ENCODE assay signal across 14 cellular contexts in the genomic region with DNA sequence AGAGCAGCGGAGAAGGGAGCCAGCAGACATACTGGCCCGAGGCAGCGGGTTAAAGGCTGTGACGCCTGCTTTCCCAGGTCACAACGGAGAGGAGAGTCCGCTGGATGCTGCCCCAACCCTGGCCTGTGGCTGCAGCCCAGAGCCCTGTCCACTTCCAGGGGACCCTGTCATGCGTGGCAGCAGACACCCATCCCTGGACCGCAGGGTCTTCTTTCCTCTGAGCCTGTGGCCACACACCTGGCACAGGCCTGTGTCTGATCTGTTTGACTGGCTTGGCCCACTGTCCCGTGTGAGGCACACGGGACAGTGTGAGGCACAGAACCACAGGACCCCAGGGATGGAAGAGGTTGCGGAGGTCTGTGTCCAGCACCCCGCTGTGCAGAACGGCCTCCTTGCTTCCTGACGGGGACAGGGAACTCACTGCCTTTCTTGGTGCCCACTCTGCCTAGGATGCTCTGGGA. TPM values are rescaled to one million over a fixed set of nuclear protein-coding genes. Genes with fewer than 3 reads are reported as not detected.
DNase-seq lines count a peak whose midpoint lies in the region; ATAC-seq and TF ChIP-seq lines count a peak whose summit lies in the region.
"Had no signal": no experiment of that assay in that cellular context is flagged by ENCODE, and none has a peak within 500 bp of the region (broad histone marks: within the 10 kb centered on the region; RNA-seq: fewer than 3 reads in every experiment).

No MANE protein-coding gene starts in this region.

- H3K14ac ChIP-seq in IMR-90 (replicated peaks; ENCODE audit: low read depth, low read length), result no peak overlapping the region

- dilution Hi-C loops in IMR-90 (cut with HindIII; ENCODE audit: low sequenced_read_pairs, unreplicated experiment), result no loop called here

- no peak overlapping the region for H3K56ac ChIP-seq in IMR-90 (ENCODE audit: extremely low read depth, insufficient read depth, low read length)

- ATAC-seq in IMR-90 (ENCODE audit: low read depth), result no peak
- ATAC-seq in esophagus mucosa, result no peak
- no peak for ATAC-seq in GM21576 (IDR thresholded peaks at IDR 0.05; ENCODE audit: unreplicated experiment)

- H3K4me3 Mint-ChIP-seq in endodermal cell, result no peak overlapping the region
- H3K4me3 Mint-ChIP-seq: B cell; CD14-positive monocyte; CD8-positive, alpha-beta T cell; HFFc6 had no signal

- H3K4me2 ChIP-seq in BLaER1 (peak overlapping the region; percentile 80), IMR-90 (ENCODE audit: low read depth, low read length) (no peak overlapping the region)

- no peak for DNase-seq in IMR-90
- peak; percentile 38 for DNase-seq in endodermal cell
- peak; percentile 53 for DNase-seq in sigmoid colon
- DNase-seq in NCI-H2227 treated with DMSO at 0.1 percent for 48 hours (lab: John Stamatoyannopoulos, UW), result no peak
- DNase-seq: CD8-positive, alpha-beta T cell; GF-D8; HCEC 1CT; HFFc6 had no signal

- H4K8ac ChIP-seq in IMR-90 (ENCODE audit: low read depth in 2 of 2, low read length in 2 of 2), result no peak overlapping the region

- H3K79me1 ChIP-seq in IMR-90 (ENCODE audit: low read depth in 1 of 2, low read length in 2 of 2), result no peaks in the 10 kb centered on the region

- H4K5ac ChIP-seq in IMR-90 (ENCODE audit: low read depth, low read length), result no peak overlapping the region

- no peak overlapping the region for H3K27ac ChIP-seq in BLaER1
- H3K27ac ChIP-seq in IMR-90 (ENCODE audit: insufficient read depth, low read length), result no peak overlapping the region
- no peak overlapping the region for H3K27ac ChIP-seq in endodermal cell (ENCODE audit: low read depth, low read length)
- H3K27ac ChIP-seq in sigmoid colon, result no peak overlapping the region

- H4K20me1 ChIP-seq in BLaER1 (peaks cover 4% of the 10 kb centered on the region; the same call in 1 of the 2 replicates), IMR-90 (ENCODE audit: insufficient read depth, low read length) (no peaks in the 10 kb centered on the region)

- peaks cover 64% of the 10 kb centered on the region for H3K4me1 ChIP-seq in BLaER1
- H3K4me1 ChIP-seq in IMR-90 (ENCODE audit: control insufficient read depth, insufficient read depth, low read length), result no peaks in the 10 kb centered on the region
- H3K4me1 ChIP-seq in endodermal cell (ENCODE audit: control insufficient read depth, insufficient read depth, low read length), result no peaks in the 10 kb centered on the region
- H3K4me1 ChIP-seq in sigmoid colon, result peaks cover 0 to 7% (median 7%) of the 10 kb centered on the region in 4 donors
- H3K4me1 ChIP-seq: Caco-2 had no signal

- in situ Hi-C loops in IMR-90 (cut with MboI; ENCODE audit: low sequenced_read_pairs), result loop anchor here (10.0 kb wide), 2 partner anchors 145 to 415 kb away; no protein-coding TSS in a partner anchor

- no peak for TF ChIP-seq RAD21 in IMR-90 (IDR thresholded peaks at IDR 0.05; ENCODE audit: low read length)

- H3K18ac ChIP-seq in IMR-90 (ENCODE audit: low read depth, low read length), result no peak overlapping the region

- no peaks in the 10 kb centered on the region for H3K9me3 Mint-ChIP-seq in endodermal cell
- H3K9me3 Mint-ChIP-seq: CD8-positive, alpha-beta T cell; HFFc6 had no signal

- H3K27ac Mint-ChIP-seq in endodermal cell, result no peak overlapping the region
- H3K27ac Mint-ChIP-seq: B cell; CD8-positive, alpha-beta T cell; HFFc6 had no signal

- BruUV-seq in IMR-90 (replicated peaks; lab: Mats Ljungman, UMichigan), result no TSS peak

- no peak overlapping the region for H3K23ac ChIP-seq in IMR-90 (ENCODE audit: low read depth, low read length)

- TF ChIP-seq CTCF in IMR-90 (conservative IDR thresholded peaks at IDR 0.05; ENCODE audit: low read depth, low read length), result no peak
- no peak for TF ChIP-seq CTCF in endodermal cell (conservative IDR thresholded peaks at IDR 0.05)
- TF ChIP-seq CTCF in sigmoid colon (IDR thresholded peaks at IDR 0.05), result no peak

- peaks cover 15% of the 10 kb centered on the region for H3K27me3 Mint-ChIP-seq in endodermal cell (ENCODE audit: insufficient read depth)

- no peak overlapping the region for H2AK5ac ChIP-seq in IMR-90 (ENCODE audit: low read depth, low read length)

- H4K91ac ChIP-seq in IMR-90 (ENCODE audit: insufficient read depth, low read depth, low read length), result no peak overlapping the region

- no peak overlapping the region for H2AK9ac ChIP-seq in IMR-90 (replicated peaks; ENCODE audit: low read depth, low read length, poor library complexity)

- no peak overlapping the region for H2BK15ac ChIP-seq in IMR-90 (ENCODE audit: low read depth, low read length)

- H3K27me3 ChIP-seq in BLaER1, result no peaks in the 10 kb centered on the region
- H3K27me3 ChIP-seq in IMR-90 (ENCODE audit: control insufficient read depth, insufficient read depth, low read length), result peaks cover 10% of the 10 kb centered on the region
- H3K27me3 ChIP-seq in endodermal cell (ENCODE audit: control insufficient read depth, insufficient read depth, low read length, poor library complexity, severe bottlenecking), result peaks cover 23% of the 10 kb centered on the region
- H3K27me3 ChIP-seq in sigmoid colon, result peaks cover 0 to 27% (median 0%) of the 10 kb centered on the region in 3 donors

- H2BK5ac ChIP-seq in IMR-90 (ENCODE audit: low read depth, low read length, poor library complexity, severe bottlenecking), result no peak overlapping the region

- no peaks in the 10 kb centered on the region for H3K9me1 ChIP-seq in IMR-90 (ENCODE audit: insufficient read depth, low read length)

- H3K9me3 ChIP-seq in BLaER1 (no peaks in the 10 kb centered on the region), IMR-90 (ENCODE audit: control insufficient read depth, insufficient read depth, low read length) (no peaks in the 10 kb centered on the region), endodermal cell (ENCODE audit: control insufficient read depth, low read length) (no peaks in the 10 kb centered on the region), sigmoid colon (no peaks in the 10 kb centered on the region)
- H3K9me3 ChIP-seq: Caco-2 had no signal

- no peaks in the 10 kb centered on the region for H3K36me3 Mint-ChIP-seq in endodermal cell (ENCODE audit: low read depth)
- H3K36me3 Mint-ChIP-seq: CD14-positive monocyte; CD8-positive, alpha-beta T cell had no signal

- 60% methylated on average over 7 of the region's 14 CpGs; no CpG with 5 or more reads in 1 of the 2 experiments for WGBS in IMR-90 (ENCODE audit: extremely low coverage in 2 of 2, insufficient read length in 1 of 2), 2 experiments
- 74 to 90% methylated on average over 8 to 14 of the region's 14 CpGs for WGBS in endodermal cell (ENCODE audit: insufficient coverage in 1 of 2, insufficient read length in 1 of 2), 2 experiments
- WGBS in sigmoid colon, 2 donors, result 76 to 84% methylated on average over 14 of the region's 14 CpGs

- H3K9ac ChIP-seq in BLaER1 (no peak overlapping the region), IMR-90 (ENCODE audit: low read depth, low read length) (no peak overlapping the region), endodermal cell (ENCODE audit: extremely low read depth, low read length, poor library complexity, severe bottlenecking) (no peak overlapping the region)

- peak overlapping the region; percentile 13 for H2AFZ ChIP-seq in IMR-90 (replicated peaks; ENCODE audit: low read length, poor library complexity)

- H3K4me1 Mint-ChIP-seq in endodermal cell, result peaks cover 2% of the 10 kb centered on the region

- CTCF ChIA-PET in IMR-90 (lab: Yijun Ruan, JAX), result no interaction called here

- H3K36me3 ChIP-seq in BLaER1 (no peaks in the 10 kb centered on the region), IMR-90 (ENCODE audit: control insufficient read depth, insufficient read depth, low read length) (no peaks in the 10 kb centered on the region), endodermal cell (ENCODE audit: control insufficient read depth, insufficient read depth, low read length) (no peaks in the 10 kb centered on the region), sigmoid colon (no peaks in the 10 kb centered on the region)

- intact Hi-C loops in IMR-90 (cut with micrococcal nuclease), result loop anchor here (10.0 kb wide), 1 partner anchor 335 kb away; a partner anchor contains a TSS
- intact Hi-C loops in sigmoid colon (cut with DNase I), result loop anchor here (10.0 kb wide), 1 partner anchor 335 kb away; a partner anchor contains a TSS

- no peak overlapping the region for H3K4ac ChIP-seq in IMR-90 (ENCODE audit: low read depth, low read length)

- TF ChIP-seq POLR2A in IMR-90 (IDR thresholded peaks at IDR 0.05; ENCODE audit: low read depth, low read length) (no peak), sigmoid colon (IDR thresholded peaks at IDR 0.05) (no peak)

- no peak overlapping the region for H2BK120ac ChIP-seq in IMR-90 (ENCODE audit: low read depth, low read length)

- H3K4me3 ChIP-seq in BLaER1 (no peak overlapping the region), IMR-90 (ENCODE audit: insufficient read depth, low read depth, low read length) (no peak overlapping the region), endodermal cell (ENCODE audit: low read length) (no peak overlapping the region), sigmoid colon (no peak overlapping the region)

- no peak overlapping the region for H2BK20ac ChIP-seq in IMR-90 (ENCODE audit: low read depth, low read length)

- POLR2A ChIA-PET in IMR-90 (lab: Charles Lee; ENCODE audit: unreplicated experiment), result no interaction called here

- TF ChIP-seq EP300 in sigmoid colon (IDR thresholded peaks at IDR 0.05), result no peak

TF ChIP-seq in IMR-90, 13 proteins besides CTCF, POLR2A, EP300 and RAD21 (continues in another document):
- TF ChIP-seq BHLHE40 (IDR thresholded peaks at IDR 0.05; ENCODE audit: low read depth, low read length), result no peak
- no peak for TF ChIP-seq RCOR1 (IDR thresholded peaks at IDR 0.05; ENCODE audit: insufficient replicate concordance, low read length)
- TF ChIP-seq MAFK (IDR thresholded peaks at IDR 0.05; ENCODE audit: low read depth, low read length), result no peak
- TF ChIP-seq, protein P1, sequence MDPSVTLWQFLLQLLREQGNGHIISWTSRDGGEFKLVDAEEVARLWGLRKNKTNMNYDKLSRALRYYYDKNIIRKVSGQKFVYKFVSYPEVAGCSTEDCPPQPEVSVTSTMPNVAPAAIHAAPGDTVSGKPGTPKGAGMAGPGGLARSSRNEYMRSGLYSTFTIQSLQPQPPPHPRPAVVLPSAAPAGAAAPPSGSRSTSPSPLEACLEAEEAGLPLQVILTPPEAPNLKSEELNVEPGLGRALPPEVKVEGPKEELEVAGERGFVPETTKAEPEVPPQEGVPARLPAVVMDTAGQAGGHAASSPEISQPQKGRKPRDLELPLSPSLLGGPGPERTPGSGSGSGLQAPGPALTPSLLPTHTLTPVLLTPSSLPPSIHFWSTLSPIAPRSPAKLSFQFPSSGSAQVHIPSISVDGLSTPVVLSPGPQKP (IDR thresholded peaks at IDR 0.05; ENCODE audit: borderline replicate concordance, low read depth, low read length), result no peak

RNA-seq across cellular contexts. Expression of a gene that starts 42.4 kb away (rescaled TPM):
- total RNA-seq in IMR-90 (2012; rRNA removed) (26.0 and 32.8 TPM in 2 replicates), endodermal cell (10 to 100 TPM; 27.2 to 36.9 TPM), sigmoid colon (10 to 100 TPM; 33.0 to 77.9 (median 41.5) TPM), esophagus mucosa (53.5 TPM)
- polyA plus RNA-seq in IMR-90 (2012; rRNA removed) (19.0 and 19.9 TPM in 2 replicates), sigmoid colon (100 to 1,000 TPM in 1 of 3 donors, 10 to 100 TPM in 2; 22.2 to 102 (median 39.1) TPM)
- polyA plus RNA-seq in IMR-90 (2012; cell fraction: cytosol; rRNA removed), result 14.0 and 17.9 TPM in 2 replicates
- 17.2 and 44.5 TPM in 2 replicates for polyA plus RNA-seq in IMR-90 (2012; cell fraction: nucleus; rRNA removed; ENCODE audit: low replicate concordance)
- polyA plus RNA-seq in endodermal cell (2013, experiment 1 of 2), result 77.8 TPM
- polyA plus RNA-seq in endodermal cell (2013, experiment 2 of 2), result 81.3 TPM

Comparison
In these comparisons a context has a peak if more than half of its experiments do, and no peak if none do; other contexts are left out.
1. DNase-seq: peak in endodermal cell (single experiment) and sigmoid colon (single experiment); none in IMR-90 (single experiment) and NCI-H2227 treated with DMSO at 0.1 percent for 48 hours (single experiment).